ENCODE assay signal across 10 cellular contexts in the genomic region with DNA sequence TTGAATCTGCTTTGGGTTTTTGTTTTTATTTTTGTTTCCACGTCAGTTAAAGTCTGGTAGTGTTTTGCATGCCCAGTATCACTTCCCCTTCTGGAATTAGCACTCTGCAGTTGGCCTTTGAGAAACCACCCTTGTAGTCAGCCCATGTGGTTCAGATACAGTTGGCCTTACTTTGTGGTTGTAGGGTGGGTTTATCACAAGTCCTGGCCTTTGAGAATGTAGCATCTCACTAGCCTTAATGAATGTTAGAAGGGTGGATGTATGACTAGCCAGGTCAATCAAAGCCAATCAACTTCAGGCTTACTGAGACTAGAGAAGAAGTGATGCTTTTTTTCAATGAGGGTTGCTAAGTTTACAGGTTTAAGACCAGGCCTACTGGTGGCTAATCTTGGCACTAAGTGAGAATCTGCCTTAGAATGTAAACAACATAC. TPM values are rescaled to one million over a fixed set of nuclear protein-coding genes. Genes with fewer than 3 reads are reported as not detected.
DNase-seq lines count a peak whose midpoint lies in the region; ATAC-seq and TF ChIP-seq lines count a peak whose summit lies in the region.
"Had no signal": no experiment of that assay in that cellular context is flagged by ENCODE, and none has a peak within 500 bp of the region (broad histone marks: within the 10 kb centered on the region; RNA-seq: fewer than 3 reads in every experiment).

No MANE protein-coding gene starts in this region.

- no peak for TF ChIP-seq CTCF in suprapubic skin (IDR thresholded peaks at IDR 0.05)

- peaks cover 1% of the 10 kb centered on the region for H3K9me3 Mint-ChIP-seq in memory B cell
- H3K9me3 Mint-ChIP-seq: activated naive CD4-positive, alpha-beta T cell treated with anti-CD3 and anti-CD28 coated beads, Interleukin-2, amount 10 ng/mL, durations not matched to agents 7 days and 5 days had no signal

- TF ChIP-seq EP300 in suprapubic skin (IDR thresholded peaks at IDR 0.05), result no peak

- H3K4me1 ChIP-seq in suprapubic skin, result no peaks in the 10 kb centered on the region
- H3K4me1 ChIP-seq: pancreas had no signal

- no peaks in the 10 kb centered on the region for H3K9me3 ChIP-seq in suprapubic skin
- H3K9me3 ChIP-seq: pancreas had no signal

- H3K27me3 Mint-ChIP-seq in memory B cell, result no peaks in the 10 kb centered on the region
- H3K27me3 Mint-ChIP-seq: activated naive CD4-positive, alpha-beta T cell treated with anti-CD3 and anti-CD28 coated beads, Interleukin-2, amount 10 ng/mL, durations not matched to agents 7 days and 5 days had no signal

- 76% methylated on average over 1 of the region's 1 CpG for WGBS in suprapubic skin

- peak overlapping the region; percentile 43 for H3K4me3 Mint-ChIP-seq in memory B cell
- H3K4me3 Mint-ChIP-seq: activated naive CD4-positive, alpha-beta T cell treated with anti-CD3 and anti-CD28 coated beads, Interleukin-2, amount 10 ng/mL, durations not matched to agents 7 days and 5 days had no signal

- DNase-seq in memory B cell (ENCODE audit: low spot score in 2 of 2) (peak; percentile 27 to 59), AG08395 (ENCODE audit: low spot score) (no peak), suprapubic skin (ENCODE audit: low spot score in 2 of 2) (no peak), NCI-H2227 (lab: John Stamatoyannopoulos, UW; ENCODE audit: unreplicated experiment) (no peak)
- DNase-seq in activated CD8-positive, alpha-beta memory T cell treated with anti-CD3 and anti-CD28 coated beads for 24 hours, result no peak
- DNase-seq: activated naive CD4-positive, alpha-beta T cell treated with anti-CD3 and anti-CD28 coated beads, Interleukin-2, amount 10 ng/mL, durations not matched to agents 7 days and 5 days; pancreas had no signal

- H3K27me3 ChIP-seq in suprapubic skin, result no peaks in the 10 kb centered on the region
- H3K27me3 ChIP-seq: pancreas had no signal

- ATAC-seq in GM18520 (IDR thresholded peaks at IDR 0.05; ENCODE audit: unreplicated experiment) (peak; percentile 97), GM21723 (IDR thresholded peaks at IDR 0.05; ENCODE audit: unreplicated experiment) (peak; percentile 97), HG03558 (IDR thresholded peaks at IDR 0.05; ENCODE audit: extremely low read depth, unreplicated experiment) (peak; percentile 94), memory B cell (ENCODE audit: low read depth) (peak; percentile 95)

- peak overlapping the region; percentile 93 for H3K27ac Mint-ChIP-seq in memory B cell
- H3K27ac Mint-ChIP-seq: activated naive CD4-positive, alpha-beta T cell treated with anti-CD3 and anti-CD28 coated beads, Interleukin-2, amount 10 ng/mL, durations not matched to agents 7 days and 5 days had no signal

- peaks cover 8% of the 10 kb centered on the region for H3K36me3 ChIP-seq in suprapubic skin
- H3K36me3 ChIP-seq: pancreas had no signal

- H3K4me3 ChIP-seq in suprapubic skin, result no peak overlapping the region
- H3K4me3 ChIP-seq: pancreas had no signal

- no peak for TF ChIP-seq POLR2A in suprapubic skin (IDR thresholded peaks at IDR 0.05)

- no peak overlapping the region for H3K27ac ChIP-seq in suprapubic skin
- H3K27ac ChIP-seq: pancreas had no signal

- H3K4me1 Mint-ChIP-seq in memory B cell, result peaks cover 17% of the 10 kb centered on the region
- H3K4me1 Mint-ChIP-seq: activated naive CD4-positive, alpha-beta T cell treated with anti-CD3 and anti-CD28 coated beads, Interleukin-2, amount 10 ng/mL, durations not matched to agents 7 days and 5 days had no signal

- peaks cover 4% of the 10 kb centered on the region for H3K36me3 Mint-ChIP-seq in memory B cell

RNA-seq across cellular contexts. Expression of gene ARL14EP, which starts 19.8 kb away (rescaled TPM):
- total RNA-seq in suprapubic skin, result 10 to 100 TPM; 15.1 to 31.5 (median 20.6) TPM

Comparison
In these comparisons a context has a peak if more than half of its experiments do, and no peak if none do; other contexts are left out.
1. DNase-seq: peak in memory B cell (2 of 2); none in AG08395 (single experiment), activated CD8-positive, alpha-beta memory T cell treated with anti-CD3 and anti-CD28 coated beads for 24 hours (single experiment), suprapubic skin (0 of 2) and NCI-H2227 (single experiment).
2. Peak in every context shown above with its lines, with median percentiles within 50 percentile points of each other: ATAC-seq.